ENCODE assay signal across 8 cellular contexts in the genomic region with DNA sequence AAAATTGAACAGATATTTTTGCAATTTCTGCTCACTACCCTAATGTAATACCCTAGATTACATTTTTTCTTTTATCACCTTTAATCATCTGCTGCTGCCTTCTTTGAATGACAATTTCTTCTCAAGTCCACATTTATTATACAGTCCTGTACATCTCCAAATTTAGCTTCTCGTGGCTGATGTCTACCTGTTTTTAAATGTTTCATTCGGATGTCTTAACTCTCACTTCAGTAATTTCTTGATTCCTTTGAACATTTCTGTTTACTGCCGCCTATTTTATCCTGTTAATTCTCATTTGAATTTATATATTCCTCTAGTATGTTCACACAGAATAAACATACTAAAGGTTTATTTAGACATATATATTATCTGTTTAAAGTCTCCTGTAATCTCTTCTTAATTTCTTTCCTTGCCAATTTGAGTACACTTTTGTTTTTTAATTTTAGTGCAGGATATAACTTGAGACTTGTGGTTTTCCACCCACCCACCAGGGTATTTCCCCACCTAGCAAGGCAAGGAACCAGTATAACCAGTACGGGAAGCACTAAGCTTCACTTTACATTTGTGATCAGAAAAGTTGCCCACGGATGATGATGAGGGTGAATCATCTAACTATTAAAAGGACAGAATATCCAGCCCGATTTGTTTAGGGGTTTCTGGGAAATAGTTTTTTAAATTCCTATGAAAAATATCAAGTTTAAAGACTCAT. TPM values are rescaled to one million over a fixed set of nuclear protein-coding genes. Genes with fewer than 3 reads are reported as not detected.
DNase-seq lines count a peak whose midpoint lies in the region; ATAC-seq, FAIRE-seq and TF ChIP-seq lines count a peak whose summit lies in the region.

No MANE protein-coding gene starts in this region.

- DNase-seq in GM19239 (ENCODE audit: insufficient read length, low spot score): no peak
- peak; percentile 38 for DNase-seq in stimulated activated CD8-positive, alpha-beta memory T cell treated with anti-CD3 and anti-CD28 coated beads, Interleukin-12 subunit alpha, Interleukin-12 subunit beta, amount 100 ng/mL, for 24 hours (ENCODE audit: extremely low read depth)
- no peak for DNase-seq in SHP77 treated with DMSO at 0.1 percent for 48 hours (lab: John Stamatoyannopoulos, UW)
- no peak for DNase-seq in retina
- no peak for DNase-seq in WERI-Rb-1
- DNase-seq in GM03348 (ENCODE audit: low spot score): no peak

- H3K4me3 Mint-ChIP-seq in activated T-helper 17 cell treated with anti-CD3 and anti-CD28 coated beads, Interleukin-2, amount 50 U/mL, for 72 hours: peak overlapping the region; percentile 68

- no peaks in the 10 kb centered on the region for H3K36me3 Mint-ChIP-seq in activated T-helper 17 cell treated with anti-CD3 and anti-CD28 coated beads, Interleukin-2, amount 50 U/mL, for 72 hours (ENCODE audit: low read depth)

- no peaks in the 10 kb centered on the region for H3K27me3 ChIP-seq in WERI-Rb-1 (ENCODE audit: insufficient read depth, low read depth, severe bottlenecking)

- peaks cover 10% of the 10 kb centered on the region for H3K4me1 Mint-ChIP-seq in activated T-helper 17 cell treated with anti-CD3 and anti-CD28 coated beads, Interleukin-2, amount 50 U/mL, for 72 hours

- FAIRE-seq in GM19239 (lab: Jason Lieb, UNC): peak; percentile 53

- TF ChIP-seq CTCF in WERI-Rb-1 (IDR thresholded peaks at IDR 0.05; ENCODE audit: low read depth, low read length): no peak

- H3K36me3 ChIP-seq in WERI-Rb-1: no peaks in the 10 kb centered on the region

- H3K27me3 Mint-ChIP-seq in activated T-helper 17 cell treated with anti-CD3 and anti-CD28 coated beads, Interleukin-2, amount 50 U/mL, for 72 hours: no peaks in the 10 kb centered on the region

- no peak overlapping the region for H3K4me3 ChIP-seq in WERI-Rb-1 (ENCODE audit: low read depth, low read length)

- H3K27ac Mint-ChIP-seq in activated T-helper 17 cell treated with anti-CD3 and anti-CD28 coated beads, Interleukin-2, amount 50 U/mL, for 72 hours: peak overlapping the region; percentile 60

- H3K9me3 Mint-ChIP-seq in activated T-helper 17 cell treated with anti-CD3 and anti-CD28 coated beads, Interleukin-2, amount 50 U/mL, for 72 hours: no peaks in the 10 kb centered on the region

- no peaks in the 10 kb centered on the region for H3K9me3 ChIP-seq in WERI-Rb-1 (ENCODE audit: severe bottlenecking)

- no peak overlapping the region for H3K27ac ChIP-seq in WERI-Rb-1

- ATAC-seq in HG03196 (IDR thresholded peaks at IDR 0.05; ENCODE audit: unreplicated experiment): peak; percentile 56
- ATAC-seq in activated T-helper 17 cell treated with anti-CD3 and anti-CD28 coated beads, Interleukin-2, amount 50 U/mL, for 72 hours (replicated peaks): peak; percentile 100

RNA-seq across cellular contexts. Expression of a gene that starts 12.7 kb away (rescaled TPM):
- not detected for total RNA-seq in activated T-helper 17 cell treated with anti-CD3 and anti-CD28 coated beads, Interleukin-2, amount 50 U/mL, for 72 hours

RNA-seq across cellular contexts. Expression of a gene that starts 36.1 kb away (rescaled TPM):
- not detected for total RNA-seq in activated T-helper 17 cell treated with anti-CD3 and anti-CD28 coated beads, Interleukin-2, amount 50 U/mL, for 72 hours
